Comparison of ENCODE assay signal across 17 cellular contexts in genomic region chr5:155129513-155129880, GRCh38.
DNase-seq lines count a peak whose midpoint lies in the region; ATAC-seq, FAIRE-seq and TF ChIP-seq lines count a peak whose summit lies in the region.
"Had no signal": no experiment of that assay in that cellular context is flagged by ENCODE, and none has a peak within 500 bp of the region (broad histone marks: within the 10 kb centered on the region; RNA-seq: fewer than 3 reads in every experiment).

No MANE protein-coding gene starts in this region.

- H3K4me3 ChIP-seq in A549 (no peak overlapping the region), PC-3 (ENCODE audit: low read length) (no peak overlapping the region)
- H3K4me3 ChIP-seq: BLaER1 had no signal

- BruUV-seq in PC-3 (replicated peaks; lab: Mats Ljungman, UMichigan) = no TSS peak

- H3K36me3 ChIP-seq in PC-3 (ENCODE audit: low read depth, low read length) = no peaks in the 10 kb centered on the region
- H3K36me3 ChIP-seq: BLaER1 had no signal

- peak overlapping the region; percentile 48; the same call in 2 of the 3 replicates for H3K4me2 ChIP-seq in A549
- H3K4me2 ChIP-seq in PC-3 (ENCODE audit: low read length) = no peak overlapping the region
- H3K4me2 ChIP-seq: BLaER1 had no signal

- POLR2A ChIA-PET in A549 (lab: Yijun Ruan, JAX) (no interaction called here), PC-3 (lab: Charles Lee; ENCODE audit: unreplicated experiment) (no interaction called here)

- peak; percentile 81 to 82 for ATAC-seq in A549
- ATAC-seq in PC-3 = no peak
- ATAC-seq: HCT116 had no signal

- H2AFZ ChIP-seq in PC-3 (ENCODE audit: low read length) = no peak overlapping the region

- H3K27ac ChIP-seq in A549 (no peak overlapping the region; a peak in 1 of 6 replicates), PC-3 (ENCODE audit: low read length) (no peak overlapping the region), VCaP (peak overlapping the region; percentile 30), epithelial cell of prostate (peak overlapping the region; percentile 36)
- H3K27ac ChIP-seq: 22Rv1, BLaER1 had no signal

- intact Hi-C loops in PC-3 (cut with micrococcal nuclease) (no loop called here), head of caudate nucleus (cut with DNase I) (no loop called here)

- CTCF ChIA-PET in A549 (lab: Yijun Ruan, JAX) (interaction anchor here (4.1 kb wide), 1 partner anchor 10 kb away, joined by 31 read pairs; no protein-coding TSS in a partner anchor), PC-3 (lab: Charles Lee) (no interaction called here)

- TF ChIP-seq RAD21 in A549 (conservative IDR thresholded peaks at IDR 0.05 in 1 of 2, IDR thresholded peaks at IDR 0.05 in 1 of 2) = no peak

- H3K9ac ChIP-seq in PC-3 (ENCODE audit: low read length) = no peak overlapping the region
- H3K9ac ChIP-seq: BLaER1 had no signal

- H3F3A ChIP-seq in PC-3 (ENCODE audit: low read length, unreplicated experiment) = no peaks in the 10 kb centered on the region

- H3K79me2 ChIP-seq in PC-3 (ENCODE audit: low read length) = no peaks in the 10 kb centered on the region

- TF ChIP-seq POLR2A in A549 (IDR thresholded peaks at IDR 0.05; ENCODE audit: low read length) = no peak

- no peaks in the 10 kb centered on the region for H3K9me3 ChIP-seq in A549
- H3K9me3 ChIP-seq in PC-3 (ENCODE audit: low read length) = no peaks in the 10 kb centered on the region
- H3K9me3 ChIP-seq: BLaER1, Caco-2 had no signal

- no peaks in the 10 kb centered on the region for H3K9me2 ChIP-seq in PC-3 (replicated peaks; ENCODE audit: low read length)

- DNase-seq in A549 (ENCODE audit: low read depth in 1 of 2, low spot score in 1 of 2) = peak; percentile 17 to 31
- DNase-seq in PC-3 = peak; percentile 1
- peak; percentile 22 for DNase-seq in epithelial cell of prostate (ENCODE audit: low read depth, low spot score)
- no peak for DNase-seq in mesenteric fat pad (ENCODE audit: low spot score)
- no peak for DNase-seq in head of caudate nucleus
- DNase-seq in stimulated activated CD4-positive, alpha-beta T cell treated with anti-CD3 and anti-CD28 coated beads, Interleukin-4, amount 100 ng/mL, for 4 hours = no peak
- DNase-seq in NCI-H2171 (lab: John Stamatoyannopoulos, UW) = no peak
- DNase-seq: AML-193; Caco-2; CD8-positive, alpha-beta memory T cell; DND-41; GF-D8 had no signal

- H4K20me1 ChIP-seq in PC-3 (ENCODE audit: low read length) = no peaks in the 10 kb centered on the region
- H4K20me1 ChIP-seq: BLaER1 had no signal

- FAIRE-seq in A549 (lab: Jason Lieb, UNC) = peak; percentile 46
- FAIRE-seq: HTR-8/SVneo had no signal

- H3K27me3 ChIP-seq in PC-3 (ENCODE audit: low read length) = no peaks in the 10 kb centered on the region
- H3K27me3 ChIP-seq: BLaER1 had no signal

- no peak for TF ChIP-seq EP300 in A549 (IDR thresholded peaks at IDR 0.05)

- TF ChIP-seq CTCF in A549 (IDR thresholded peaks at IDR 0.05) (no peak), PC-3 (conservative IDR thresholded peaks at IDR 0.05; ENCODE audit: low read depth, low read length) (no peak), VCaP (conservative IDR thresholded peaks at IDR 0.05) (no peak)

- H3K4me1 ChIP-seq in A549 (peaks cover 16% of the 10 kb centered on the region; the same call in 1 of the 3 replicates), PC-3 (ENCODE audit: insufficient read depth, low read length) (no peaks in the 10 kb centered on the region)
- H3K4me1 ChIP-seq: BLaER1, Caco-2 had no signal

TF ChIP-seq in A549, 52 proteins besides CTCF, POLR2A, EP300 and RAD21:
- TF ChIP-seq NPAS2 (CRISPR knock-in tag; IDR thresholded peaks at IDR 0.05; ENCODE audit: borderline replicate concordance) (no peak), REST (IDR thresholded peaks at IDR 0.05) (no peak), JUNB (IDR thresholded peaks at IDR 0.05) (peak; percentile 48; the same call in 1 of the 2 replicates), ELK1 (IDR thresholded peaks at IDR 0.05; ENCODE audit: low read depth, low read length) (no peak), CHD2 (IDR thresholded peaks at IDR 0.05; ENCODE audit: low read length, partially characterized antibody) (no peak), GATA3 (IDR thresholded peaks at IDR 0.05; ENCODE audit: borderline replicate concordance) (peak; percentile 17; the same call in 1 of the 2 replicates), ATOH8 (CRISPR knock-in tag; IDR thresholded peaks at IDR 0.05; ENCODE audit: low read depth) (no peak), MAZ (IDR thresholded peaks at IDR 0.05; ENCODE audit: borderline replicate concordance, low read depth, low read length) (no peak), MAX (IDR thresholded peaks at IDR 0.05) (no peak), HES2 (IDR thresholded peaks at IDR 0.05) (no peak), TFCP2L1 (CRISPR knock-in tag; IDR thresholded peaks at IDR 0.05) (no peak), MYC (IDR thresholded peaks at IDR 0.05; ENCODE audit: borderline replicate concordance, low read length) (no peak), RARB (CRISPR knock-in tag; IDR thresholded peaks at IDR 0.05) (no peak), KDM5A (IDR thresholded peaks at IDR 0.05) (no peak), MAFK (IDR thresholded peaks at IDR 0.05; ENCODE audit: partially characterized antibody) (no peak), PHF8 (IDR thresholded peaks at IDR 0.05; ENCODE audit: borderline replicate concordance, low read depth) (no peak), KDM1A (IDR thresholded peaks at IDR 0.05; ENCODE audit: low read depth) (no peak), FOSL2 (IDR thresholded peaks at IDR 0.05) (peak; percentile 10; the same call in 1 of the 2 replicates), FOSL2 (CRISPR knock-in tag; IDR thresholded peaks at IDR 0.05) (no peak), JUN (IDR thresholded peaks at IDR 0.05) (no peak), EHF (CRISPR knock-in tag; IDR thresholded peaks at IDR 0.05) (no peak), NFE2L2 (conservative IDR thresholded peaks at IDR 0.05; ENCODE audit: low read length) (no peak)

Comparison
In these comparisons a context has a peak if more than half of its experiments do, and no peak if none do; other contexts are left out.
1. DNase-seq: peak in A549 (2 of 2), PC-3 (single experiment) and epithelial cell of prostate (single experiment); none in mesenteric fat pad (single experiment), head of caudate nucleus (0 of 42), stimulated activated CD4-positive, alpha-beta T cell treated with anti-CD3 and anti-CD28 coated beads, Interleukin-4, amount 100 ng/mL, for 4 hours (0 of 2) and NCI-H2171 (single experiment).
2. H3K27ac ChIP-seq: peak in VCaP (single experiment) and epithelial cell of prostate (single experiment); none in A549 (0 of 2) and PC-3 (single experiment).